In genomic region chr3:18828637-18829036, GRCh38 we compare ENCODE assay signal across 8 cellular contexts.
"Had no signal": no experiment of that assay in that cellular context is flagged by ENCODE, and none has a peak within 500 bp of the region (broad histone marks: within the 10 kb centered on the region; RNA-seq: fewer than 3 reads in every experiment).

No MANE protein-coding gene starts in this region.

- H3K9me3 ChIP-seq: adrenal gland, ascending aorta, body of pancreas, breast epithelium had no signal

- H3K36me3 ChIP-seq: adrenal gland, ascending aorta, brain microvascular endothelial cell, breast epithelium, cardiac muscle cell had no signal

- H3K27ac ChIP-seq: adrenal gland, ascending aorta, body of pancreas, brain microvascular endothelial cell, breast epithelium, cardiac muscle cell had no signal

- H3K4me1 ChIP-seq: adrenal gland, ascending aorta, body of pancreas, breast epithelium had no signal

- H3K4me3 ChIP-seq: adrenal gland, ascending aorta, body of pancreas, breast epithelium, cardiac muscle cell had no signal

- ATAC-seq: activated naive CD8-positive, alpha-beta T cell treated with anti-CD3 and anti-CD28 coated beads, Interleukin-2, amount 50 U/mL, for 24 hours; activated T-helper 17 cell treated with anti-CD3 and anti-CD28 coated beads, Interleukin-2, amount 50 U/mL, for 72 hours; body of pancreas had no signal
